1 cellular context compared by ENCODE assay signal in the genomic region with DNA sequence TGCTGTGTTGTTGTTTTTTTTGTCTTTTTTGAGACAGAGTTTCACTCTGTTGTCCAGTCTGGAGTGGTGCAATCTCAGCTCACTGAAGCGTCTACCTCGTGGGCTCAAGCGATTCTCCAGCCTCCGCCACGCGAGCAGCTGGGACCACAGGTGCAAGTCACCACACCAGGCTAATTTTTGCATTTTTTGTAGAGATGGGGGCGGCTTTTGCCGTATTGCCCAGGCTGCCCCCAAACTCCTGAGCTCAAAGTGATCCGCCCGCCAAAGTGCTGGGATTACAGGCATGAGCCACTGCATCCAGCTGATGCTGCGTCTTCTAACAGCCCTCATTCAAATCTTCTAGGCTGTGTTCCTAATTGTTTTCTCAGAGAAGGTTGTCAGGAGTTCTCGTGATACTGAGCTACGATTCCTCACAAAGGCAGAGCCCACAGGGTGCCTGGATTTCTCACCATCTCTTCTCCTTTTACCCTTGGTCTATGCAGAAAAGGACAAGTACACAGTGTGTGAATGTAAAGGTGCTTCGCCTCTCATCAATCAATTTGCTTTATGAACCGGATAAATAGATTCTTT.
TF ChIP-seq lines count a peak whose summit lies in the region.

No MANE protein-coding gene starts in this region.

TF ChIP-seq in endothelial cell of umbilical vein, 7 proteins besides CTCF, POLR2A, EP300 and RAD21:
- TF ChIP-seq POLR2AphosphoS5 (IDR thresholded peaks at IDR 0.05; ENCODE audit: insufficient read depth, low read depth, low read length) = no peak
- no peak for TF ChIP-seq FOS (IDR thresholded peaks at IDR 0.05; ENCODE audit: borderline replicate concordance, insufficient read depth, low read length)
- TF ChIP-seq EZH2 (IDR thresholded peaks at IDR 0.05; ENCODE audit: borderline replicate concordance, low read depth, low read length, severe bottlenecking) = no peak
- TF ChIP-seq, protein P1, sequence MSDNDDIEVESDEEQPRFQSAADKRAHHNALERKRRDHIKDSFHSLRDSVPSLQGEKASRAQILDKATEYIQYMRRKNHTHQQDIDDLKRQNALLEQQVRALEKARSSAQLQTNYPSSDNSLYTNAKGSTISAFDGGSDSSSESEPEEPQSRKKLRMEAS (IDR thresholded peaks at IDR 0.05; ENCODE audit: insufficient read depth, insufficient read length) = no peak
